Comparison of ENCODE assay signal across 14 cellular contexts in genomic region chr4:144313370-144313769, GRCh38.
A peak's percentile ranks its signal among the peaks of the same experiment; 100 is the strongest.
DNase-seq lines count a peak whose midpoint lies in the region; ATAC-seq, FAIRE-seq and TF ChIP-seq lines count a peak whose summit lies in the region.
"Had no signal": no experiment of that assay in that cellular context is flagged by ENCODE, and none has a peak within 500 bp of the region (broad histone marks: within the 10 kb centered on the region; RNA-seq: fewer than 3 reads in every experiment).

No MANE protein-coding gene starts in this region.

- no peaks in the 10 kb centered on the region for H3K9me1 ChIP-seq in keratinocyte (ENCODE audit: control insufficient read depth, extremely low read depth, insufficient read depth, low read length)

- H3K9ac ChIP-seq in keratinocyte (ENCODE audit: control insufficient read depth, extremely low read depth, insufficient read depth, low read length) = no peak overlapping the region

- H3K4me3 ChIP-seq in bronchial epithelial cell (ENCODE audit: low read depth, low read length) (no peak overlapping the region), keratinocyte (ENCODE audit: control insufficient read depth in 2 of 3, extremely low read depth in 1 of 3, insufficient read depth in 2 of 3, low read depth in 1 of 3, low read length in 3 of 3) (no peak overlapping the region)
- H3K4me3 ChIP-seq: GM23338 had no signal

- no peaks in the 10 kb centered on the region for H3K79me2 ChIP-seq in keratinocyte (ENCODE audit: control insufficient read depth, insufficient read depth, low read length)

- ATAC-seq in GM21515 (IDR thresholded peaks at IDR 0.05; ENCODE audit: unreplicated experiment) = no peak
- ATAC-seq in Right ventricle myocardium superior (ENCODE audit: poor library complexity) = no peak
- ATAC-seq: CD8-positive, alpha-beta T cell; GM23338 had no signal

- no peaks in the 10 kb centered on the region for H3K9me3 ChIP-seq in keratinocyte (ENCODE audit: control insufficient read depth, low read depth, low read length)

- dilution Hi-C loops in keratinocyte (cut with MboI; ENCODE audit: extremely low pct_ligation_motif_present, low sequenced_read_pairs) = no loop called here

- no peaks in the 10 kb centered on the region for H3K36me3 ChIP-seq in bronchial epithelial cell (ENCODE audit: control insufficient read depth, insufficient read depth, low read length)
- no peaks in the 10 kb centered on the region for H3K36me3 ChIP-seq in keratinocyte (ENCODE audit: control insufficient read depth in 2 of 2, extremely low read depth in 1 of 2, insufficient read depth in 2 of 2, low read length in 2 of 2)

- FAIRE-seq in bronchial epithelial cell (lab: Jason Lieb, UNC) (no peak), keratinocyte (lab: Jason Lieb, UNC) (no peak)
- FAIRE-seq: D721Med, GM18507 had no signal

- H4K20me1 ChIP-seq in keratinocyte (ENCODE audit: control insufficient read depth, extremely low read depth, insufficient read depth, low read length) = no peaks in the 10 kb centered on the region

- peaks cover 2% of the 10 kb centered on the region for H3K4me1 ChIP-seq in keratinocyte (ENCODE audit: control insufficient read depth, extremely low read depth, insufficient read depth, low read length)

- TF ChIP-seq CTCF in bronchial epithelial cell (IDR thresholded peaks at IDR 0.05; ENCODE audit: insufficient read depth, low read length, severe bottlenecking) (no peak), keratinocyte (optimal IDR thresholded peaks at IDR 0.05 in 1 of 3, IDR thresholded peaks at IDR 0.05 in 1 of 3, conservative IDR thresholded peaks at IDR 0.05 in 1 of 3; ENCODE audit: extremely low read depth in 1 of 3, insufficient read depth in 2 of 3, low read length in 3 of 3) (no peak)

- peak; percentile 34 for DNase-seq in DMS53 (lab: John Stamatoyannopoulos, UW)
- DNase-seq in DMS53 treated with DMSO at 0.1 percent for 48 hours (lab: John Stamatoyannopoulos, UW; ENCODE audit: unreplicated experiment) = no peak
- DNase-seq in bronchial epithelial cell (ENCODE audit: low read depth) = peak; percentile 81
- DNase-seq in keratinocyte (ENCODE audit: low read depth, low spot score) = no peak
- DNase-seq in NCI-H1694 treated with DMSO at 0.1 percent for 48 hours (lab: John Stamatoyannopoulos, UW) = no peak
- DNase-seq in Right ventricle myocardium superior = no peak
- DNase-seq: CD8-positive, alpha-beta T cell; COR-L47; H7 had no signal

- intact Hi-C loops in Right ventricle myocardium superior (cut with DNase I) = no loop called here

- no peak overlapping the region for H3K27ac ChIP-seq in keratinocyte (ENCODE audit: control insufficient read depth, insufficient read depth, low read length)
- H3K27ac ChIP-seq: 22Rv1 had no signal

- no peak overlapping the region for H3K4me2 ChIP-seq in keratinocyte (ENCODE audit: control insufficient read depth, extremely low read depth, insufficient read depth, low read depth, low read length)
- H3K4me2 ChIP-seq: GM23338 had no signal

- H3K27me3 ChIP-seq in bronchial epithelial cell (ENCODE audit: control insufficient read depth, insufficient read depth, low read length) (no peaks in the 10 kb centered on the region), keratinocyte (ENCODE audit: control insufficient read depth, extremely low read depth, insufficient read depth, low read length) (no peaks in the 10 kb centered on the region)

- peak overlapping the region; percentile 35 for H2AFZ ChIP-seq in keratinocyte (ENCODE audit: control insufficient read depth, low read length)
- H2AFZ ChIP-seq: GM23338 had no signal

Comparison
In these comparisons a context has a peak if more than half of its experiments do, and no peak if none do; other contexts are left out.
1. DNase-seq: peak in DMS53 (single experiment) and bronchial epithelial cell (single experiment); none in DMS53 treated with DMSO at 0.1 percent for 48 hours (single experiment), keratinocyte (single experiment), NCI-H1694 treated with DMSO at 0.1 percent for 48 hours (single experiment) and Right ventricle myocardium superior (single experiment).